ENCODE assay signal across 32 cellular contexts in genomic region chr12:124658302-124658701, GRCh38.
"Had no signal": no experiment of that assay in that cellular context is flagged by ENCODE, and none has a peak within 500 bp of the region (broad histone marks: within the 10 kb centered on the region; RNA-seq: fewer than 3 reads in every experiment).

No MANE protein-coding gene starts in this region.

- H3K9me3 Mint-ChIP-seq: activated naive CD4-positive, alpha-beta T cell treated with anti-CD3 and anti-CD28 coated beads for 36 hours; activated naive CD4-positive, alpha-beta T cell treated with anti-CD3 and anti-CD28 coated beads, Interleukin-2, amount 50 U/mL, for 24 hours; activated naive CD8-positive, alpha-beta T cell treated with anti-CD3 and anti-CD28 coated beads, Interleukin-2, amount 50 U/mL, for 24 hours; activated T-helper 2 cell treated with anti-CD3 and anti-CD28 coated beads, Interferon-gamma antibody, Interleukin-2, Interleukin-4, amounts not matched to agents 10 μg/mL and 5 μg/mL and 100 μg/mL, durations not matched to agents 14 hours and 24 hours and 36 hours; endodermal cell had no signal

- H3K27ac ChIP-seq: adrenal gland, body of pancreas, breast epithelium, cardiac muscle cell, colonic mucosa, dorsolateral prefrontal cortex, VCaP had no signal

- H3K4me1 ChIP-seq: colonic mucosa had no signal

- H3K4me3 Mint-ChIP-seq: activated B cell treated with CpG ODN at 0.5 μM for 24 hours; activated CD8-positive, alpha-beta T cell treated with anti-CD3 and anti-CD28 coated beads for 36 hours; activated naive CD4-positive, alpha-beta T cell treated with anti-CD3 and anti-CD28 coated beads for 36 hours; activated naive CD4-positive, alpha-beta T cell treated with anti-CD3 and anti-CD28 coated beads, Interleukin-2, amount 50 U/mL, for 24 hours; activated naive CD8-positive, alpha-beta T cell treated with anti-CD3 and anti-CD28 coated beads for 36 hours; activated naive CD8-positive, alpha-beta T cell treated with anti-CD3 and anti-CD28 coated beads, Interleukin-2, amount 50 U/mL, for 24 hours; activated T-helper 1 cell treated with anti-CD3 and anti-CD28 coated beads, Interleukin-12 subunit alpha, Interleukin-12 subunit beta, Interleukin-2, Interleukin-4 antibody, amounts not matched to agents 30 ng/mL and 10 ng/mL and 1 ng/mL, durations not matched to agents 14 hours and 24 hours and 36 hours; endodermal cell had no signal

- H3K36me3 ChIP-seq: adrenal gland, breast epithelium, cardiac muscle cell, colonic mucosa had no signal

- H3K27me3 ChIP-seq: adrenal gland, body of pancreas, breast epithelium, cardiac muscle cell, colonic mucosa, dorsolateral prefrontal cortex had no signal

- H3K9me3 ChIP-seq: adrenal gland, body of pancreas, breast epithelium, colonic mucosa had no signal

- H3K27ac Mint-ChIP-seq: activated B cell treated with CpG ODN at 0.5 μM for 24 hours; activated CD8-positive, alpha-beta T cell treated with anti-CD3 and anti-CD28 coated beads for 36 hours; activated naive CD4-positive, alpha-beta T cell treated with anti-CD3 and anti-CD28 coated beads for 36 hours; activated naive CD4-positive, alpha-beta T cell treated with anti-CD3 and anti-CD28 coated beads, Interleukin-2, amount 50 U/mL, for 24 hours; activated naive CD8-positive, alpha-beta T cell treated with anti-CD3 and anti-CD28 coated beads for 36 hours; activated naive CD8-positive, alpha-beta T cell treated with anti-CD3 and anti-CD28 coated beads, Interleukin-2, amount 50 U/mL, for 24 hours; activated T-helper 1 cell treated with anti-CD3 and anti-CD28 coated beads, Interleukin-12 subunit alpha, Interleukin-12 subunit beta, Interleukin-2, Interleukin-4 antibody, amounts not matched to agents 30 ng/mL and 10 ng/mL and 1 ng/mL, durations not matched to agents 14 hours and 24 hours and 36 hours; activated T-helper 2 cell treated with anti-CD3 and anti-CD28 coated beads, Interferon-gamma antibody, Interleukin-2, Interleukin-4, amounts not matched to agents 10 μg/mL and 5 μg/mL and 100 μg/mL, durations not matched to agents 14 hours and 24 hours and 36 hours; endodermal cell had no signal

- H3K4me1 Mint-ChIP-seq: activated B cell treated with CpG ODN at 0.5 μM for 24 hours; activated naive CD4-positive, alpha-beta T cell treated with anti-CD3 and anti-CD28 coated beads, Interleukin-2, amount 50 U/mL, for 24 hours; activated naive CD8-positive, alpha-beta T cell treated with anti-CD3 and anti-CD28 coated beads, Interleukin-2, amount 50 U/mL, for 24 hours had no signal

- ATAC-seq: activated CD4-positive, CD25-positive, alpha-beta regulatory T cell treated with anti-CD3 and anti-CD28 coated beads, Interleukin-2, amount 50 U/mL, for 24 hours; activated CD8-positive, alpha-beta T cell treated with anti-CD3 and anti-CD28 coated beads for 36 hours; activated naive CD8-positive, alpha-beta T cell treated with anti-CD3 and anti-CD28 coated beads, Interleukin-2, amount 50 U/mL, for 24 hours; body of pancreas; esophagus mucosa had no signal

- H3K4me3 ChIP-seq: adrenal gland, body of pancreas, breast epithelium, cardiac muscle cell, colonic mucosa, dorsolateral prefrontal cortex had no signal

- DNase-seq: activated B cell treated with CpG ODN at 0.5 μM for 24 hours; activated CD4-positive, alpha-beta T cell treated with anti-CD3 and anti-CD28 coated beads for 48 hours; activated CD4-positive, alpha-beta T cell treated with anti-CD3 and anti-CD28 coated beads, Interleukin-2, amount 50 U/mL, for 1 hour; activated CD4-positive, alpha-beta T cell treated with anti-CD3 and anti-CD28 coated beads, Interleukin-2, amount 50 U/mL, for 48 hours; activated CD8-positive, alpha-beta memory T cell treated with anti-CD3 and anti-CD28 coated beads for 24 hours; activated CD8-positive, alpha-beta T cell treated with anti-CD3 and anti-CD28 coated beads for 36 hours; activated effector memory CD4-positive, alpha-beta T cell treated with anti-CD3 and anti-CD28 coated beads, Interleukin-2, amount 50 U/mL, for 16 hours; activated naive CD4-positive, alpha-beta T cell treated with anti-CD3 and anti-CD28 coated beads for 36 hours; activated naive CD8-positive, alpha-beta T cell treated with anti-CD3 and anti-CD28 coated beads for 36 hours; activated naive CD8-positive, alpha-beta T cell treated with anti-CD3 and anti-CD28 coated beads, Interleukin-2, amount 50 U/mL, for 24 hours; activated T-cell treated with anti-CD3 and anti-CD28 coated beads, Interleukin-2, amount 50 U/mL, for 48 hours; adrenal gland; amygdala; aorta; body of pancreas; central memory CD4-positive, alpha-beta T cell; cerebellar nuclear complex; colonic mucosa; dorsolateral prefrontal cortex; effector memory CD4-positive, alpha-beta T cell; endodermal cell; foreskin fibroblast; head of caudate nucleus; T-helper 2 cell had no signal

- H3K36me3 Mint-ChIP-seq: activated naive CD4-positive, alpha-beta T cell treated with anti-CD3 and anti-CD28 coated beads, Interleukin-2, amount 50 U/mL, for 24 hours had no signal
